ENCODE assay signal across 10 cellular contexts in genomic region chr5:172683696-172684464, GRCh38. TPM values are rescaled to one million over a fixed set of nuclear protein-coding genes. Genes with fewer than 3 reads are reported as not detected.
DNase-seq lines count a peak whose midpoint lies in the region; ATAC-seq and TF ChIP-seq lines count a peak whose summit lies in the region.
"Had no signal": no experiment of that assay in that cellular context is flagged by ENCODE, and none has a peak within 500 bp of the region (broad histone marks: within the 10 kb centered on the region; RNA-seq: fewer than 3 reads in every experiment).

No MANE protein-coding gene starts in this region.

- H3K27me3 Mint-ChIP-seq in H9 (ENCODE audit: low read depth) = peaks cover 35% of the 10 kb centered on the region

- peak overlapping the region; percentile 28 for H3K4me3 ChIP-seq in iPS-15b (ENCODE audit: low read depth, low read length)

- peak; percentile 68 for DNase-seq in H9
- peak; percentile 58 for DNase-seq in activated T-cell treated with anti-CD3 and anti-CD28 coated beads, Interleukin-2, amount 50 U/mL, for 1 hour
- DNase-seq in stimulated activated CD4-positive, alpha-beta T cell treated with anti-CD3 and anti-CD28 coated beads, Interleukin-4, amount 100 ng/mL, for 48 hours (ENCODE audit: low read depth in 2 of 2) = peak; percentile 53 to 57
- DNase-seq in DMS 273 treated with DMSO at 0.1 percent for 48 hours (lab: John Stamatoyannopoulos, UW) = no peak
- DNase-seq: DMS153, NCI-H1417 treated with DMSO at 0.1 percent for 48 hours had no signal

- no peaks in the 10 kb centered on the region for H4K20me1 ChIP-seq in H9 (ENCODE audit: control insufficient read depth, insufficient read depth, insufficient read length)

- no peak overlapping the region for H3K23ac ChIP-seq in H9 (ENCODE audit: insufficient read length, low read depth, low read length)

- no peaks in the 10 kb centered on the region for H3K4me1 ChIP-seq in H9 (ENCODE audit: insufficient read depth, low read length)
- peaks cover 3% of the 10 kb centered on the region for H3K4me1 ChIP-seq in iPS-15b (ENCODE audit: control insufficient read depth, insufficient read depth, low read length)

- H2BK120ac ChIP-seq in H9 (ENCODE audit: low read depth, low read length, poor library complexity, severe bottlenecking) = no peak overlapping the region

- ATAC-seq in esophagus mucosa (no peak), HG02870 (IDR thresholded peaks at IDR 0.05; ENCODE audit: unreplicated experiment) (no peak), GM18498 (IDR thresholded peaks at IDR 0.05; ENCODE audit: unreplicated experiment) (no peak)

- H3K18ac ChIP-seq in H9 (ENCODE audit: insufficient read length, low read depth, low read length) = no peak overlapping the region

- no peaks in the 10 kb centered on the region for H3K79me2 ChIP-seq in H9 (ENCODE audit: insufficient read depth, low read length)

- no peaks in the 10 kb centered on the region; the same call in 1 of the 2 replicates for H3K27me3 ChIP-seq in H9 (ENCODE audit: insufficient read depth, low read length)
- peaks cover 18% of the 10 kb centered on the region for H3K27me3 ChIP-seq in iPS-15b (ENCODE audit: control insufficient read depth, insufficient read depth, low read length)

- H3K36me3 ChIP-seq in iPS-15b (ENCODE audit: control insufficient read depth, insufficient read depth, low read length) = no peaks in the 10 kb centered on the region

- no peak overlapping the region for H3K4ac ChIP-seq in H9 (ENCODE audit: low read depth, low read length)

- peak overlapping the region; percentile 11 for H3K4me2 ChIP-seq in H9 (ENCODE audit: insufficient read depth, insufficient read length, low read length)

- H3K14ac ChIP-seq in H9 (ENCODE audit: insufficient read depth, low read length) = 0 out of 2 replicates have a peak overlapping the region, but pooled peaks have one; percentile 0

- no peak overlapping the region for H4K91ac ChIP-seq in H9 (ENCODE audit: insufficient read length, low read depth, low read length)

- no CpG with 5 or more reads among the region's 116 CpGs for WGBS in H9 (ENCODE audit: extremely low coverage, insufficient read length, low lambda C conversion rate)

- peak overlapping the region in 1 of 3 experiments; percentile 22; a peak in 1 of 7 replicates for H3K27ac Mint-ChIP-seq in H9

- no peak overlapping the region for H2BK20ac ChIP-seq in H9 (ENCODE audit: low read depth, low read length, poor library complexity, severe bottlenecking)

- H2BK12ac ChIP-seq in H9 (ENCODE audit: insufficient read length, low read depth, low read length) = no peak overlapping the region

- no peak overlapping the region for H4K8ac ChIP-seq in H9 (replicated peaks; ENCODE audit: insufficient read length, low read depth, low read length)

- no peak for TF ChIP-seq CTCF in H9 (conservative IDR thresholded peaks at IDR 0.05)

- peaks cover 2 to 17% (median 2%) of the 10 kb centered on the region in 3 experiments; a peak in 2 of 7 replicates for H3K36me3 Mint-ChIP-seq in H9 (ENCODE audit: insufficient read depth in 1 of 3, low read depth in 3 of 3)

- no peak overlapping the region for H2AFZ ChIP-seq in H9 (ENCODE audit: low read length)

- no peak overlapping the region for H3K56ac ChIP-seq in H9 (ENCODE audit: insufficient read length, low read depth, low read length)

- H3K4me3 Mint-ChIP-seq in H9 = peak overlapping the region; percentile 50 to 75

- no peaks in the 10 kb centered on the region for H3K23me2 ChIP-seq in H9 (ENCODE audit: insufficient read length, low read depth, low read length, poor library complexity, severe bottlenecking)

- H2AK5ac ChIP-seq in H9 (ENCODE audit: insufficient read length, low read length) = no peak overlapping the region

- H3T11ph ChIP-seq in H9 (ENCODE audit: low read length) = no peak overlapping the region

- H3K9ac ChIP-seq in H9 (ENCODE audit: extremely low read depth, insufficient read length, low read length) (no peak overlapping the region), iPS-15b (ENCODE audit: low read depth, low read length) (no peak overlapping the region)

- H4K5ac ChIP-seq in H9 (ENCODE audit: insufficient read length, low read depth, low read length) = no peak overlapping the region

- no peak overlapping the region for H2BK5ac ChIP-seq in H9 (ENCODE audit: insufficient read length, low read length)

- no peaks in the 10 kb centered on the region for H3K9me3 ChIP-seq in H9 (ENCODE audit: control insufficient read depth, low read depth, low read length)
- no peaks in the 10 kb centered on the region for H3K9me3 ChIP-seq in iPS-15b (ENCODE audit: control insufficient read depth, insufficient read depth, low read length)

- no peak overlapping the region for H2BK15ac ChIP-seq in H9 (ENCODE audit: low read depth, low read length)

- H3K27ac ChIP-seq in H9 (ENCODE audit: insufficient read length, low read depth, low read length) = no peak overlapping the region

- H3K9me3 Mint-ChIP-seq in H9 = no peaks in the 10 kb centered on the region

- no peaks in the 10 kb centered on the region for H3K79me1 ChIP-seq in H9 (ENCODE audit: insufficient read depth, low read depth, low read length, poor library complexity, severe bottlenecking)

- peaks cover 4 to 16% of the 10 kb centered on the region in 2 experiments for H3K4me1 Mint-ChIP-seq in H9

RNA-seq across cellular contexts. Expression of gene NEURL1B, which starts 42.8 kb away (rescaled TPM):
- total RNA-seq in H9 (2021) (3.6 TPM in 2 replicates), esophagus mucosa (12.7 TPM)
